Comparison of ENCODE assay signal across 16 cellular contexts in the genomic region with DNA sequence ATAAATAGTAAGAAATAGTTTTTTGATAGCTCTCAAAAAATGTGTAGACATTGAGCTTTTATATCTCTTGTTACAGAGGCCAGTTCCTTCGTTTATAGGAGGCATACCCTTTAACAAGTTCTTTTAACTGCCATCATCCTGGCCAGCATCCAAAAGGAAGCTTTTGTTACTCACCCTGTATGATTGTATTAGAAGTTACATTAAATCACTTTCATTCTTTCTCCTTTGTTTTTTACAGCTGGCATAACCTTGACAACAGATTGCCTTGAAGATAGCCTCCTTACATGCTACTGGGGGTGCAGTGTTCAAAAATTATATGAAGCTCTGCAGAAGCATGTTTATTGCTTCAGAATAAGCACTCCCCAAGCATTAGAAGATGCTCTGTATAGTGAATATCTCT. TPM values are rescaled to one million over a fixed set of nuclear protein-coding genes. Genes with fewer than 3 reads are reported as not detected.
A peak's percentile ranks its signal among the peaks of the same experiment; 100 is the strongest.
DNase-seq lines count a peak whose midpoint lies in the region; ATAC-seq, FAIRE-seq and TF ChIP-seq lines count a peak whose summit lies in the region.
"Had no signal": no experiment of that assay in that cellular context is flagged by ENCODE, and none has a peak within 500 bp of the region (broad histone marks: within the 10 kb centered on the region; RNA-seq: fewer than 3 reads in every experiment).

No MANE protein-coding gene starts in this region.

- H3K4me3 ChIP-seq in LNCaP clone FGC (ENCODE audit: low read depth, low read length) (no peak overlapping the region), mammary epithelial cell (replicated peaks in 1 of 3; ENCODE audit: insufficient read depth in 1 of 3, low read depth in 2 of 3, low read length in 3 of 3) (no peak overlapping the region), mucosa of descending colon (no peak overlapping the region)
- H3K4me3 ChIP-seq: body of pancreas, heart left ventricle had no signal

- no peak overlapping the region for H3K4me2 ChIP-seq in mammary epithelial cell (ENCODE audit: insufficient read depth, low read depth, low read length)

- FAIRE-seq in GM19239 (lab: Jason Lieb, UNC) = no peak

- WGBS in mammary epithelial cell (ENCODE audit: low coverage, missing lambda C conversion rate) = 69% methylated on average over 1 of the region's 1 CpG

- in situ Hi-C loops in mammary epithelial cell (cut with MboI; ENCODE audit: low sequenced_read_pairs in 2 of 2) = no loop called here

- intact Hi-C loops in mammary epithelial cell (cut with micrococcal nuclease) = no loop called here
- intact Hi-C loops in mucosa of descending colon (cut with DNase I, micrococcal nuclease) = no loop called here

- H3K9ac ChIP-seq in mammary epithelial cell (ENCODE audit: insufficient read depth, low read length) = no peak overlapping the region

- H3K27ac ChIP-seq in mammary epithelial cell (ENCODE audit: insufficient read depth, low read depth, low read length) = no peak overlapping the region
- H3K27ac ChIP-seq: body of pancreas, heart left ventricle had no signal

- H3K4me1 ChIP-seq in mammary epithelial cell (ENCODE audit: insufficient read depth, low read length) = no peaks in the 10 kb centered on the region
- no peaks in the 10 kb centered on the region for H3K4me1 ChIP-seq in mucosa of descending colon (ENCODE audit: low read depth)
- H3K4me1 ChIP-seq: body of pancreas had no signal

- H3K9me3 ChIP-seq in mammary epithelial cell (replicated peaks; ENCODE audit: insufficient read depth, low read length) (no peaks in the 10 kb centered on the region), mucosa of descending colon (no peaks in the 10 kb centered on the region)
- H3K9me3 ChIP-seq: body of pancreas, heart left ventricle had no signal

- no peaks in the 10 kb centered on the region for H4K20me1 ChIP-seq in mammary epithelial cell (ENCODE audit: insufficient read depth, low read length)

- H3K27me3 ChIP-seq in mammary epithelial cell (ENCODE audit: insufficient read depth, low read length) = no peaks in the 10 kb centered on the region
- H3K27me3 ChIP-seq: body of pancreas, heart left ventricle had no signal

- BruUV-seq in mammary epithelial cell (replicated peaks; lab: Mats Ljungman, UMichigan) = no TSS peak

- no peak overlapping the region for H2AFZ ChIP-seq in mammary epithelial cell (ENCODE audit: low read depth, low read length)

- peak; percentile 79 for DNase-seq in EH (ENCODE audit: low read depth)
- DNase-seq in LNCaP clone FGC (ENCODE audit: low read depth) = peak; percentile 75
- DNase-seq in mammary epithelial cell = peak; percentile 17
- peak in 1 of 3 donors; percentile 91 for DNase-seq in mucosa of descending colon
- no peak for DNase-seq in GM19239 (ENCODE audit: insufficient read length, low spot score)
- no peak for DNase-seq in amniotic stem cell (lab: John Stamatoyannopoulos, UW)
- no peak for DNase-seq in amygdala (lab: John Stamatoyannopoulos, UW)
- DNase-seq: activated CD4-positive, alpha-beta T cell treated with anti-CD3 and anti-CD28 coated beads for 1 hour; activated T-cell treated with anti-CD3 and anti-CD28 coated beads, Interleukin-2, amount 50 U/mL, for 48 hours; body of pancreas; effector memory CD4-positive, alpha-beta T cell; heart left ventricle; NCI-H1930 had no signal

- no peaks in the 10 kb centered on the region for H3K79me2 ChIP-seq in mammary epithelial cell (ENCODE audit: insufficient read depth, low read length)

- ATAC-seq in mucosa of descending colon = peak; percentile 94
- ATAC-seq in GM21447 (IDR thresholded peaks at IDR 0.05; ENCODE audit: unreplicated experiment) = no peak
- ATAC-seq: body of pancreas; heart left ventricle; natural killer cell treated with Interleukin-12 subunit alpha and Interleukin-12 subunit beta and Interleukin-15 and Interleukin-18, amount 100 ng/mL, for 72 hours; sciatic nerve had no signal

- H3K36me3 ChIP-seq in mammary epithelial cell (ENCODE audit: insufficient read depth, low read length) (peaks cover 3% of the 10 kb centered on the region), mucosa of descending colon (ENCODE audit: low read depth) (no peaks in the 10 kb centered on the region)

- CTCF ChIA-PET in mammary epithelial cell (lab: Charles Lee; ENCODE audit: low non-redundant PET) = no interaction called here

- TF ChIP-seq CTCF in LNCaP clone FGC (IDR thresholded peaks at IDR 0.05; ENCODE audit: control insufficient read depth, extremely low read depth, insufficient read depth) (no peak), mammary epithelial cell (conservative IDR thresholded peaks at IDR 0.05 in 1 of 2, IDR thresholded peaks at IDR 0.05 in 1 of 2; ENCODE audit: extremely low read depth in 1 of 2, insufficient read depth in 1 of 2, low read depth in 1 of 2, low read length in 2 of 2) (no peak), mucosa of descending colon (IDR thresholded peaks at IDR 0.05) (no peak)

- dilution Hi-C loops in mammary epithelial cell (cut with HindIII; ENCODE audit: low sequenced_read_pairs) = no loop called here

RNA-seq across cellular contexts. Expression of a gene that starts 20.1 kb away (rescaled TPM):
- total RNA-seq in mammary epithelial cell = 10 to 100 TPM; 14.3 to 16.4 TPM
- polyA plus RNA-seq in mammary epithelial cell = 6.7 TPM
- not detected for polyA minus RNA-seq in mammary epithelial cell
- total RNA-seq in mucosa of descending colon = 10 to 100 TPM; 17.0 to 25.2 (median 22.5) TPM

RNA-seq across cellular contexts. Expression of a gene that starts 37.1 kb away (rescaled TPM):
- total RNA-seq in mammary epithelial cell (10 to 100 TPM; 42.0 to 48.8 TPM), mucosa of descending colon (10 to 100 TPM; 14.7 to 82.1 (median 16.5) TPM)
- 5.6 TPM for polyA plus RNA-seq in mammary epithelial cell
- polyA minus RNA-seq in mammary epithelial cell = 61.9 TPM

RNA-seq across cellular contexts. Expression of a gene that starts 41.0 kb away (rescaled TPM):
- total RNA-seq in mammary epithelial cell (100 to 1,000 TPM in 1 of 2 donors, 10 to 100 TPM in 1; 65.9 to 104 TPM), mucosa of descending colon (10 to 100 TPM; 55.7 to 74.4 (median 57.5) TPM)
- polyA plus RNA-seq in mammary epithelial cell = 15.5 TPM
- polyA minus RNA-seq in mammary epithelial cell = 8.8 TPM

Comparison
In these comparisons a context has a peak if more than half of its experiments do, and no peak if none do; other contexts are left out.
1. DNase-seq: peak in EH (single experiment), LNCaP clone FGC (single experiment) and mammary epithelial cell (single experiment); none in GM19239 (single experiment), amniotic stem cell (single experiment) and amygdala (0 of 56).